In genomic region chr14:22540286-22540685, GRCh38 we compare ENCODE assay signal across 20 cellular contexts. TPM values are rescaled to one million over a fixed set of nuclear protein-coding genes. Genes with fewer than 3 reads are reported as not detected.
A peak's percentile ranks its signal among the peaks of the same experiment; 100 is the strongest.
DNase-seq lines count a peak whose midpoint lies in the region; ATAC-seq and TF ChIP-seq lines count a peak whose summit lies in the region.
"Had no signal": no experiment of that assay in that cellular context is flagged by ENCODE, and none has a peak within 500 bp of the region (broad histone marks: within the 10 kb centered on the region; RNA-seq: fewer than 3 reads in every experiment).

No MANE protein-coding gene starts in this region.

- H3K9me3 ChIP-seq in CD4-positive, CD25-positive, alpha-beta regulatory T cell (ENCODE audit: control insufficient read depth in 2 of 2, low read length in 2 of 2) = no peaks in the 10 kb centered on the region
- H3K9me3 ChIP-seq: uterus had no signal

- H3K27me3 ChIP-seq in CD4-positive, CD25-positive, alpha-beta regulatory T cell (ENCODE audit: control insufficient read depth, insufficient read depth, low read length) = no peaks in the 10 kb centered on the region
- H3K27me3 ChIP-seq: uterus had no signal

- H3K4me3 ChIP-seq in CD4-positive, CD25-positive, alpha-beta regulatory T cell (ENCODE audit: low read depth, low read length) = peak overlapping the region; percentile 90
- H3K4me3 ChIP-seq in fibroblast of the aortic adventitia (ENCODE audit: low read depth, low read length) = no peak overlapping the region
- H3K4me3 ChIP-seq: uterus had no signal

- H3K36me3 Mint-ChIP-seq in activated CD4-positive, alpha-beta T cell treated with anti-CD3 and anti-CD28 coated beads for 36 hours (ENCODE audit: low read depth) = peaks cover 96% of the 10 kb centered on the region
- peaks cover 91% of the 10 kb centered on the region for H3K36me3 Mint-ChIP-seq in CD4-positive, CD25-positive, alpha-beta regulatory T cell
- H3K36me3 Mint-ChIP-seq in activated CD8-positive, alpha-beta T cell treated with anti-CD3 and anti-CD28 coated beads for 36 hours (ENCODE audit: low read depth) = peaks cover 96% of the 10 kb centered on the region
- H3K36me3 Mint-ChIP-seq: mesothelial cell of epicardium had no signal

- POLR2A ChIA-PET in activated CD4-positive, alpha-beta T cell treated with anti-CD3 and anti-CD28 coated beads for 36 hours (lab: Charles Lee) = interaction anchor here (0.5 to 2.5 kb wide), 7 partner anchors 9 to 899 kb away, joined by 3 to 12 read pairs (median 4); no protein-coding TSS in a partner anchor
- POLR2A ChIA-PET in activated CD8-positive, alpha-beta T cell treated with anti-CD3 and anti-CD28 coated beads for 36 hours (lab: Charles Lee) = interaction anchor here (1.1 to 20.6 kb wide), 6 partner anchors 11 to 688 kb away, joined by 3 to 1006 read pairs (median 186); no protein-coding TSS in a partner anchor

- H3K27me3 Mint-ChIP-seq in activated CD4-positive, alpha-beta T cell treated with anti-CD3 and anti-CD28 coated beads for 36 hours = no peaks in the 10 kb centered on the region
- no peaks in the 10 kb centered on the region for H3K27me3 Mint-ChIP-seq in CD4-positive, CD25-positive, alpha-beta regulatory T cell
- no peaks in the 10 kb centered on the region for H3K27me3 Mint-ChIP-seq in activated CD8-positive, alpha-beta T cell treated with anti-CD3 and anti-CD28 coated beads for 36 hours

- CTCF ChIA-PET in activated CD4-positive, alpha-beta T cell treated with anti-CD3 and anti-CD28 coated beads for 36 hours (lab: Charles Lee) = interaction anchor here (0.9 to 4.8 kb wide), 10 partner anchors 11 to 49 kb away, joined by 3 to 38 read pairs (median 5); no protein-coding TSS in a partner anchor
- CTCF ChIA-PET in activated CD8-positive, alpha-beta T cell treated with anti-CD3 and anti-CD28 coated beads for 36 hours (lab: Charles Lee) = interaction anchor here (0.6 to 4.8 kb wide), 8 partner anchors 10 to 671 kb away, joined by 3 to 34 read pairs (median 4); no protein-coding TSS in a partner anchor

- DNase-seq in activated CD4-positive, alpha-beta T cell treated with anti-CD3 and anti-CD28 coated beads for 36 hours = no peak
- DNase-seq in activated CD4-positive, alpha-beta T cell treated with anti-CD3 and anti-CD28 coated beads for 1 hour = no peak
- no peak for DNase-seq in CD4-positive, CD25-positive, alpha-beta regulatory T cell
- DNase-seq in activated CD8-positive, alpha-beta T cell treated with anti-CD3 and anti-CD28 coated beads for 36 hours = no peak
- peak; percentile 28 for DNase-seq in fibroblast of the aortic adventitia (ENCODE audit: low read depth)
- no peak for DNase-seq in inferior parietal cortex (ENCODE audit: extremely low spot score)
- DNase-seq: anterior cingulate cortex; cerebellar nuclear complex; effector CD4-positive, alpha-beta T cell; NCI-H1436; NCI-H524 treated with DMSO at 0.1 percent for 48 hours; SHP77 treated with DMSO at 0.1 percent for 48 hours; stimulated activated CD4-positive, alpha-beta T cell treated with anti-CD3 and anti-CD28 coated beads, Interleukin-4, amount 100 ng/mL, for 1 hour; substantia nigra; uterus had no signal

- H3K27ac Mint-ChIP-seq in activated CD4-positive, alpha-beta T cell treated with anti-CD3 and anti-CD28 coated beads for 36 hours = peak overlapping the region; percentile 99
- H3K27ac Mint-ChIP-seq in CD4-positive, CD25-positive, alpha-beta regulatory T cell = peak overlapping the region; percentile 97 to 100 (median 99)
- H3K27ac Mint-ChIP-seq in activated CD8-positive, alpha-beta T cell treated with anti-CD3 and anti-CD28 coated beads for 36 hours = peak overlapping the region; percentile 94
- H3K27ac Mint-ChIP-seq: mesothelial cell of epicardium had no signal

- peaks cover 100% of the 10 kb centered on the region for H3K4me1 ChIP-seq in CD4-positive, CD25-positive, alpha-beta regulatory T cell (ENCODE audit: control insufficient read depth, insufficient read depth, low read length, poor library complexity, severe bottlenecking)

- H3K4me1 Mint-ChIP-seq in activated CD4-positive, alpha-beta T cell treated with anti-CD3 and anti-CD28 coated beads for 36 hours = peaks cover 94% of the 10 kb centered on the region
- peaks cover 47 to 97% (median 83%) of the 10 kb centered on the region in 4 donors for H3K4me1 Mint-ChIP-seq in CD4-positive, CD25-positive, alpha-beta regulatory T cell
- H3K4me1 Mint-ChIP-seq in activated CD8-positive, alpha-beta T cell treated with anti-CD3 and anti-CD28 coated beads for 36 hours (ENCODE audit: low read depth) = peaks cover 88% of the 10 kb centered on the region

- peaks cover 93% of the 10 kb centered on the region for H3K36me3 ChIP-seq in CD4-positive, CD25-positive, alpha-beta regulatory T cell (ENCODE audit: control insufficient read depth, insufficient read depth, low read length)
- H3K36me3 ChIP-seq: uterus had no signal

- ATAC-seq in activated CD4-positive, alpha-beta T cell treated with anti-CD3 and anti-CD28 coated beads for 36 hours = no peak
- no peak for ATAC-seq in CD4-positive, CD25-positive, alpha-beta regulatory T cell (ENCODE audit: low read depth in 2 of 2)
- ATAC-seq in activated CD8-positive, alpha-beta T cell treated with anti-CD3 and anti-CD28 coated beads for 36 hours = no peak
- ATAC-seq in GM21367 (IDR thresholded peaks at IDR 0.05; ENCODE audit: unreplicated experiment) (no peak), GM19328 (IDR thresholded peaks at IDR 0.05; ENCODE audit: unreplicated experiment) (no peak)
- ATAC-seq: HCT116, HepG2 had no signal

- TF ChIP-seq CTCF in activated CD8-positive, alpha-beta T cell treated with anti-CD3 and anti-CD28 coated beads for 36 hours (IDR thresholded peaks at IDR 0.05) = no peak
- no peak for TF ChIP-seq CTCF in fibroblast of the aortic adventitia (IDR thresholded peaks at IDR 0.05; ENCODE audit: insufficient read depth, low read length)

- H3K27ac ChIP-seq in CD4-positive, CD25-positive, alpha-beta regulatory T cell (ENCODE audit: insufficient read depth, low read length, poor library complexity, severe bottlenecking) = peak overlapping the region; percentile 99
- H3K27ac ChIP-seq: uterus had no signal

- H3K4me3 Mint-ChIP-seq in activated CD4-positive, alpha-beta T cell treated with anti-CD3 and anti-CD28 coated beads for 36 hours = peak overlapping the region; percentile 84
- H3K4me3 Mint-ChIP-seq in CD4-positive, CD25-positive, alpha-beta regulatory T cell = peak overlapping the region; percentile 82 to 97 (median 88)
- H3K4me3 Mint-ChIP-seq in activated CD8-positive, alpha-beta T cell treated with anti-CD3 and anti-CD28 coated beads for 36 hours = peak overlapping the region; percentile 79
- H3K4me3 Mint-ChIP-seq: mesothelial cell of epicardium had no signal

- intact Hi-C loops in activated CD4-positive, alpha-beta T cell treated with anti-CD3 and anti-CD28 coated beads for 36 hours (cut with DNase I, micrococcal nuclease) = no loop called here
- intact Hi-C loops in activated CD8-positive, alpha-beta T cell treated with anti-CD3 and anti-CD28 coated beads for 36 hours (cut with micrococcal nuclease) = loop anchor here (10.0 kb wide), 1 partner anchor 1275 kb away; the partner anchor contains the start of gene HNRNPC

- H3K9me3 Mint-ChIP-seq in activated CD4-positive, alpha-beta T cell treated with anti-CD3 and anti-CD28 coated beads for 36 hours (ENCODE audit: low read depth) = no peaks in the 10 kb centered on the region
- H3K9me3 Mint-ChIP-seq in CD4-positive, CD25-positive, alpha-beta regulatory T cell = no peaks in the 10 kb centered on the region
- no peaks in the 10 kb centered on the region for H3K9me3 Mint-ChIP-seq in activated CD8-positive, alpha-beta T cell treated with anti-CD3 and anti-CD28 coated beads for 36 hours
- H3K9me3 Mint-ChIP-seq: mesothelial cell of epicardium had no signal

RNA-seq across cellular contexts. Expression of gene DAD1, which starts 48.7 kb away (rescaled TPM):
- total RNA-seq in activated CD4-positive, alpha-beta T cell treated with anti-CD3 and anti-CD28 coated beads for 36 hours = 100 to 1,000 TPM; 265 to 302 TPM
- total RNA-seq in CD4-positive, CD25-positive, alpha-beta regulatory T cell = 81.8 TPM
- 100 to 1,000 TPM; 630 to 720 (median 697) TPM for polyA plus RNA-seq in CD4-positive, CD25-positive, alpha-beta regulatory T cell
- total RNA-seq in activated CD8-positive, alpha-beta T cell treated with anti-CD3 and anti-CD28 coated beads for 36 hours = 100 to 1,000 TPM; 194 to 196 TPM
- total RNA-seq in fibroblast of the aortic adventitia (ENCODE audit: low replicate concordance) = 81.2 and 564 TPM in 2 replicates

RNA-seq across cellular contexts. Expression of gene ABHD4, which starts 57.8 kb away (rescaled TPM):
- 10 to 100 TPM in 1 of 2 experiments, 1 to 10 TPM in 1; 8.3 to 10.5 TPM for total RNA-seq in activated CD4-positive, alpha-beta T cell treated with anti-CD3 and anti-CD28 coated beads for 36 hours
- 10.1 TPM for total RNA-seq in CD4-positive, CD25-positive, alpha-beta regulatory T cell
- 10 to 100 TPM; 10.2 to 13.4 (median 11.1) TPM for polyA plus RNA-seq in CD4-positive, CD25-positive, alpha-beta regulatory T cell
- 1 to 10 TPM; 8.6 to 9.4 TPM for total RNA-seq in activated CD8-positive, alpha-beta T cell treated with anti-CD3 and anti-CD28 coated beads for 36 hours
- total RNA-seq in fibroblast of the aortic adventitia (ENCODE audit: low replicate concordance) = 24.3 and 48.6 TPM in 2 replicates
